Comparison of ENCODE assay signal across 26 cellular contexts in the genomic region with DNA sequence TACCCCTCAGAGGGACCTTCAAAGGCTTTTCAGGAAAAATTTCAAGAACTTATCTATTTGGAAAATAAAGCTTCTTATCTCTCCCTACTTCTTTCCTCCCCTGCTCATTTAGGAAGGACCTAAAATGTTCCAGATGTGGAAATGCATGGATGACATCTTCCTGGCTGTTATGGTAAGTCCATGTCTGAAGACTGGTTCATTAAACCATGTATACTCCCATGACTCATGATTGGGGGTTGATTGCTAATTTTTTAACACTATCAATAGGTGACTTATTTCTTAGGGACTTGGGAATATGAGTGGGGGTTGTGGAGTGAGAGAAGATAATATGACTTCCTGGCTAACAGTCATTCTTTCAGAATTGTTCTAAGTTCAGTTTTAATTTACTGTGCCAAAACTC.
"Had no signal": no experiment of that assay in that cellular context is flagged by ENCODE, and none has a peak within 500 bp of the region (broad histone marks: within the 10 kb centered on the region; RNA-seq: fewer than 3 reads in every experiment).

No MANE protein-coding gene starts in this region.

- DNase-seq: effector CD8-positive, alpha-beta T cell; endodermal cell; gastrocnemius medialis; glutamatergic neuron; heart right ventricle; hippocampal formation; natural killer cell; occipital lobe; pancreas; right lobe of liver; small intestine; stimulated activated CD4-positive, alpha-beta T cell treated with anti-CD3 and anti-CD28 coated beads, Interleukin-15, amount 100 ng/mL, for 24 hours; stimulated activated CD4-positive, alpha-beta T cell treated with anti-CD3 and anti-CD28 coated beads, Interleukin-2, amount 100 ng/mL, for 48 hours; stimulated activated naive B cell treated with anti-CD40 and anti-IgM and Interleukin-4, amounts not matched to agents 10 μg/mL and 1 μg/mL and 100 μg/mL, for 72 hours; upper lobe of left lung had no signal

- H3K36me3 Mint-ChIP-seq: natural killer cell; stimulated activated naive B cell treated with anti-CD40 and anti-IgM and Interleukin-4, amounts not matched to agents 10 μg/mL and 1 μg/mL and 100 μg/mL, for 72 hours had no signal

- H3K27me3 Mint-ChIP-seq: dendritic cell treated with granulocyte-macrophage colony-stimulating factor and Interleukin-4, amounts not matched to agents 40 ng/mL and 50 ng/mL, for 4 days; stimulated activated naive B cell treated with anti-CD40 and anti-IgM and Interleukin-4, amounts not matched to agents 10 μg/mL and 1 μg/mL and 100 μg/mL, for 72 hours had no signal

- H3K4me1 Mint-ChIP-seq: endodermal cell; memory B cell; natural killer cell; stimulated activated naive B cell treated with anti-CD40 and anti-IgM and Interleukin-4, amounts not matched to agents 10 μg/mL and 1 μg/mL and 100 μg/mL, for 72 hours had no signal

- FAIRE-seq: colon, islet of Langerhans, pancreas, small intestine, urothelium cell line had no signal

- H3K4me1 ChIP-seq: gastrocnemius medialis, heart right ventricle, tibial nerve, upper lobe of left lung had no signal

- H3K27me3 ChIP-seq: esophagus muscularis mucosa, gastrocnemius medialis, pancreas, right lobe of liver, tibial nerve, upper lobe of left lung had no signal

- H3K4me3 Mint-ChIP-seq: dendritic cell treated with granulocyte-macrophage colony-stimulating factor and Interleukin-4, amounts not matched to agents 40 ng/mL and 50 ng/mL, for 4 days; endodermal cell; memory B cell; natural killer cell; stimulated activated naive B cell treated with anti-CD40 and anti-IgM and Interleukin-4, amounts not matched to agents 10 μg/mL and 1 μg/mL and 100 μg/mL, for 72 hours; stimulated activated naive CD8-positive, alpha-beta T cell treated with anti-CD3 and anti-CD28 coated beads, Interleukin-15, Interleukin-2, amounts not matched to agents 100 ng/mL and 50 ng/mL, for 24 hours had no signal

- H3K36me3 ChIP-seq: esophagus muscularis mucosa, gastrocnemius medialis, heart right ventricle, pancreas, right lobe of liver, thoracic aorta, tibial nerve, upper lobe of left lung had no signal

- H3K27ac Mint-ChIP-seq: dendritic cell treated with granulocyte-macrophage colony-stimulating factor and Interleukin-4, amounts not matched to agents 40 ng/mL and 50 ng/mL, for 4 days; endodermal cell; memory B cell; natural killer cell; stimulated activated naive B cell treated with anti-CD40 and anti-IgM and Interleukin-4, amounts not matched to agents 10 μg/mL and 1 μg/mL and 100 μg/mL, for 72 hours; stimulated activated naive CD8-positive, alpha-beta T cell treated with anti-CD3 and anti-CD28 coated beads, Interleukin-15, Interleukin-2, amounts not matched to agents 100 ng/mL and 50 ng/mL, for 24 hours had no signal

- H3K27ac ChIP-seq: epithelial cell of prostate, esophagus muscularis mucosa, gastrocnemius medialis, heart right ventricle, pancreas, right lobe of liver, thoracic aorta, tibial nerve, upper lobe of left lung had no signal

- H3K4me3 ChIP-seq: esophagus muscularis mucosa, gastrocnemius medialis, heart right ventricle, lung, pancreas, right lobe of liver, thoracic aorta, tibial nerve, upper lobe of left lung had no signal

- H3K9me3 ChIP-seq: esophagus muscularis mucosa, gastrocnemius medialis, pancreas, right lobe of liver, thoracic aorta, upper lobe of left lung had no signal
